ENCODE assay signal across 8 cellular contexts in genomic region chr6:28943223-28943556, GRCh38. TPM values are rescaled to one million over a fixed set of nuclear protein-coding genes. Genes with fewer than 3 reads are reported as not detected.
DNase-seq lines count a peak whose midpoint lies in the region; ATAC-seq and TF ChIP-seq lines count a peak whose summit lies in the region.

No MANE protein-coding gene starts in this region.

- no TSS peak for BruUV-seq in IMR-90 (replicated peaks; lab: Mats Ljungman, UMichigan)

- H2AK9ac ChIP-seq in IMR-90 (replicated peaks; ENCODE audit: low read depth, low read length, poor library complexity) = peak overlapping the region; percentile 70

- no peak for ATAC-seq in CD4-positive, CD25-positive, alpha-beta regulatory T cell (ENCODE audit: low read depth in 2 of 2)
- no peak for ATAC-seq in IMR-90 (ENCODE audit: low read depth)
- no peak for ATAC-seq in GM18511 (IDR thresholded peaks at IDR 0.05; ENCODE audit: unreplicated experiment)
- ATAC-seq in GM21515 (IDR thresholded peaks at IDR 0.05; ENCODE audit: unreplicated experiment) = no peak
- no peak for ATAC-seq in GM18502 (IDR thresholded peaks at IDR 0.05; ENCODE audit: poor library complexity, unreplicated experiment)

- H3K27me3 Mint-ChIP-seq in CD4-positive, CD25-positive, alpha-beta regulatory T cell = peaks cover 42% of the 10 kb centered on the region
- peaks cover 5% of the 10 kb centered on the region for H3K27me3 Mint-ChIP-seq in nephron (ENCODE audit: low read depth)

- no peak for TF ChIP-seq CTCF in IMR-90 (conservative IDR thresholded peaks at IDR 0.05; ENCODE audit: low read depth, low read length)
- TF ChIP-seq CTCF in brain microvascular endothelial cell (IDR thresholded peaks at IDR 0.05; ENCODE audit: low read depth, low read length, missing control alignments) = no peak
- TF ChIP-seq CTCF in nephron (IDR thresholded peaks at IDR 0.05; ENCODE audit: unreplicated experiment in 3 of 3) = no peak

- no peak overlapping the region; the same call in 1 of the 2 replicates for H3K14ac ChIP-seq in IMR-90 (replicated peaks; ENCODE audit: low read depth, low read length)

- H3K9me3 Mint-ChIP-seq in CD4-positive, CD25-positive, alpha-beta regulatory T cell = peaks cover 0 to 14% (median 5%) of the 10 kb centered on the region in 7 donors
- no peaks in the 10 kb centered on the region for H3K9me3 Mint-ChIP-seq in nephron

- no peak overlapping the region for H3K18ac ChIP-seq in IMR-90 (ENCODE audit: low read depth, low read length)

- no peak overlapping the region for H4K5ac ChIP-seq in IMR-90 (ENCODE audit: low read depth, low read length)

- WGBS in IMR-90 (ENCODE audit: extremely low coverage in 2 of 2, insufficient read length in 1 of 2), 2 experiments = 100% methylated on average over 1 of the region's 6 CpGs; no CpG with 5 or more reads in 1 of the 2 experiments

- 0 out of 2 replicates have a peak overlapping the region, but pooled peaks have one; percentile 24 for H2AK5ac ChIP-seq in IMR-90 (ENCODE audit: low read depth, low read length)

- no peak for DNase-seq in CD4-positive, CD25-positive, alpha-beta regulatory T cell
- DNase-seq in IMR-90 = no peak
- no peak for DNase-seq in brain microvascular endothelial cell
- DNase-seq in NCI-H2107 treated with DMSO at 0.1 percent for 48 hours (lab: John Stamatoyannopoulos, UW; ENCODE audit: unreplicated experiment) = no peak

- no peak overlapping the region for H3K9ac ChIP-seq in IMR-90 (ENCODE audit: low read depth, low read length)

- no peak overlapping the region for H3K27ac ChIP-seq in CD4-positive, CD25-positive, alpha-beta regulatory T cell (ENCODE audit: insufficient read depth, low read length, poor library complexity, severe bottlenecking)
- H3K27ac ChIP-seq in IMR-90 (ENCODE audit: insufficient read depth, low read length) (no peak overlapping the region), brain microvascular endothelial cell (no peak overlapping the region)

- H3K23ac ChIP-seq in IMR-90 (ENCODE audit: low read depth, low read length) = no peak overlapping the region

- no peaks in the 10 kb centered on the region for H3K27me3 ChIP-seq in CD4-positive, CD25-positive, alpha-beta regulatory T cell (ENCODE audit: control insufficient read depth, insufficient read depth, low read length)
- H3K27me3 ChIP-seq in IMR-90 (ENCODE audit: control insufficient read depth, insufficient read depth, low read length) (no peaks in the 10 kb centered on the region), brain microvascular endothelial cell (replicated peaks) (no peaks in the 10 kb centered on the region)

- in situ Hi-C loops in IMR-90 (cut with MboI; ENCODE audit: low sequenced_read_pairs) (no loop called here), brain microvascular endothelial cell (cut with HindIII; ENCODE audit: low pct_ligation_motif_present, low sequenced_read_pairs) (no loop called here)

- no peak for TF ChIP-seq POLR2A in IMR-90 (IDR thresholded peaks at IDR 0.05; ENCODE audit: low read depth, low read length)

- H2AFZ ChIP-seq in IMR-90 (replicated peaks; ENCODE audit: low read length, poor library complexity) = peak overlapping the region; percentile 96

- no peaks in the 10 kb centered on the region for H3K9me1 ChIP-seq in IMR-90 (ENCODE audit: insufficient read depth, low read length)

- H2BK120ac ChIP-seq in IMR-90 (ENCODE audit: low read depth, low read length) = no peak overlapping the region

- no peak overlapping the region for H2BK20ac ChIP-seq in IMR-90 (ENCODE audit: low read depth, low read length)

- H3K36me3 ChIP-seq in CD4-positive, CD25-positive, alpha-beta regulatory T cell (ENCODE audit: control insufficient read depth, insufficient read depth, low read length) = no peaks in the 10 kb centered on the region
- H3K36me3 ChIP-seq in IMR-90 (ENCODE audit: control insufficient read depth, insufficient read depth, low read length) (no peaks in the 10 kb centered on the region), brain microvascular endothelial cell (replicated peaks) (no peaks in the 10 kb centered on the region)

- TF ChIP-seq RAD21 in IMR-90 (IDR thresholded peaks at IDR 0.05; ENCODE audit: low read length) = no peak

- H3K4me1 Mint-ChIP-seq in CD4-positive, CD25-positive, alpha-beta regulatory T cell = peaks cover 29 to 57% (median 43%) of the 10 kb centered on the region in 4 donors
- H3K4me1 Mint-ChIP-seq in nephron = peaks cover 13% of the 10 kb centered on the region

- no peak overlapping the region for H3K56ac ChIP-seq in IMR-90 (ENCODE audit: extremely low read depth, insufficient read depth, low read length)

- H4K91ac ChIP-seq in IMR-90 (ENCODE audit: insufficient read depth, low read depth, low read length) = no peak overlapping the region

- dilution Hi-C loops in IMR-90 (cut with HindIII; ENCODE audit: low sequenced_read_pairs, unreplicated experiment) = no loop called here

- H4K8ac ChIP-seq in IMR-90 (ENCODE audit: low read depth in 2 of 2, low read length in 2 of 2) = no peak overlapping the region

- peaks cover 9% of the 10 kb centered on the region for H4K20me1 ChIP-seq in IMR-90 (ENCODE audit: insufficient read depth, low read length)

- no peak overlapping the region for H3K4ac ChIP-seq in IMR-90 (ENCODE audit: low read depth, low read length)

- H3K4me3 ChIP-seq in CD4-positive, CD25-positive, alpha-beta regulatory T cell (ENCODE audit: low read depth, low read length) = peak overlapping the region; percentile 86
- peak overlapping the region; percentile 59; the same call in 1 of the 2 replicates for H3K4me3 ChIP-seq in IMR-90 (ENCODE audit: insufficient read depth, low read depth, low read length)
- peak overlapping the region; percentile 78 for H3K4me3 ChIP-seq in brain microvascular endothelial cell (ENCODE audit: low read depth, low read length)

- no peaks in the 10 kb centered on the region for H3K9me3 ChIP-seq in CD4-positive, CD25-positive, alpha-beta regulatory T cell (ENCODE audit: control insufficient read depth in 2 of 2, low read length in 2 of 2)
- no peaks in the 10 kb centered on the region for H3K9me3 ChIP-seq in IMR-90 (ENCODE audit: control insufficient read depth, insufficient read depth, low read length)

- intact Hi-C loops in IMR-90 (cut with micrococcal nuclease) = loop anchor here (5.0 to 10.0 kb wide), 3 partner anchors 74 to 1468 kb away; partner anchors contain the start of gene ZNF184

- CTCF ChIA-PET in IMR-90 (lab: Yijun Ruan, JAX) = no interaction called here

- H3K4me3 Mint-ChIP-seq in CD4-positive, CD25-positive, alpha-beta regulatory T cell = peak overlapping the region; percentile 90 to 92 (median 92)
- H3K4me3 Mint-ChIP-seq in nephron = peak overlapping the region; percentile 81 to 96 (median 92)

- H2BK5ac ChIP-seq in IMR-90 (ENCODE audit: low read depth, low read length, poor library complexity, severe bottlenecking) = no peak overlapping the region

- H3K79me1 ChIP-seq in IMR-90 (ENCODE audit: low read depth in 1 of 2, low read length in 2 of 2) = no peaks in the 10 kb centered on the region

- peak overlapping the region; percentile 86 to 97 (median 94) for H3K27ac Mint-ChIP-seq in CD4-positive, CD25-positive, alpha-beta regulatory T cell
- H3K27ac Mint-ChIP-seq in nephron = no peak overlapping the region

- POLR2A ChIA-PET in IMR-90 (lab: Charles Lee; ENCODE audit: unreplicated experiment) = no interaction called here

- H3K4me1 ChIP-seq in CD4-positive, CD25-positive, alpha-beta regulatory T cell (ENCODE audit: control insufficient read depth, insufficient read depth, low read length, poor library complexity, severe bottlenecking) = peaks cover 33% of the 10 kb centered on the region
- no peaks in the 10 kb centered on the region; the same call in 1 of the 2 replicates for H3K4me1 ChIP-seq in IMR-90 (ENCODE audit: control insufficient read depth, insufficient read depth, low read length)

- H2BK15ac ChIP-seq in IMR-90 (ENCODE audit: low read depth, low read length) = no peak overlapping the region

- H3K4me2 ChIP-seq in IMR-90 (ENCODE audit: low read depth, low read length) = peak overlapping the region; percentile 61

- no peaks in the 10 kb centered on the region for H3K36me3 Mint-ChIP-seq in CD4-positive, CD25-positive, alpha-beta regulatory T cell
- no peaks in the 10 kb centered on the region for H3K36me3 Mint-ChIP-seq in nephron (ENCODE audit: low read depth)

TF ChIP-seq in IMR-90, 13 proteins besides CTCF, POLR2A, EP300 and RAD21 (continues in another document):
- no peak for TF ChIP-seq RFX5 (IDR thresholded peaks at IDR 0.05; ENCODE audit: low read depth, low read length)
- TF ChIP-seq MAZ (IDR thresholded peaks at IDR 0.05; ENCODE audit: borderline replicate concordance, low read depth, low read length) = no peak
- TF ChIP-seq SMC3 (IDR thresholded peaks at IDR 0.05; ENCODE audit: low read depth, low read length) = no peak
- no peak for TF ChIP-seq FOS (IDR thresholded peaks at IDR 0.05; ENCODE audit: low read depth, low read length)
- no peak for TF ChIP-seq BHLHE40 (IDR thresholded peaks at IDR 0.05; ENCODE audit: low read depth, low read length)
- no peak for TF ChIP-seq CHD1 (IDR thresholded peaks at IDR 0.05; ENCODE audit: low read depth, low read length)
- no peak for TF ChIP-seq NFE2L2 (IDR thresholded peaks at IDR 0.05; ENCODE audit: low read depth, low read length)
- TF ChIP-seq USF2 (IDR thresholded peaks at IDR 0.05; ENCODE audit: low read depth, low read length) = no peak
- TF ChIP-seq RCOR1 (IDR thresholded peaks at IDR 0.05; ENCODE audit: insufficient replicate concordance, low read length) = no peak
- no peak for TF ChIP-seq CEBPB (IDR thresholded peaks at IDR 0.05; ENCODE audit: low read depth, low read length)

RNA-seq across cellular contexts. Expression of gene TRIM27, which starts 19.4 kb away (rescaled TPM):
- 23.5 TPM for total RNA-seq in CD4-positive, CD25-positive, alpha-beta regulatory T cell
- 10 to 100 TPM; 46.2 to 76.4 (median 59.4) TPM for polyA plus RNA-seq in CD4-positive, CD25-positive, alpha-beta regulatory T cell
- 48.0 TPM in 2 replicates for total RNA-seq in IMR-90 (2012; rRNA removed)
- 43.5 and 44.4 TPM in 2 replicates for polyA plus RNA-seq in IMR-90 (2012; rRNA removed)
- 21.8 and 26.3 TPM in 2 replicates for polyA plus RNA-seq in IMR-90 (2012; cell fraction: cytosol; rRNA removed)
- 49.1 and 79.8 TPM in 2 replicates for polyA plus RNA-seq in IMR-90 (2012; cell fraction: nucleus; rRNA removed; ENCODE audit: low replicate concordance)

Comparison
In these comparisons a context has a peak if more than half of its experiments do, and no peak if none do; other contexts are left out.
1. H3K27ac Mint-ChIP-seq: peak in CD4-positive, CD25-positive, alpha-beta regulatory T cell (3 of 3); none in nephron (0 of 3).
2. Peak in every context shown above with its lines, with median percentiles within 50 percentile points of each other: H3K4me3 ChIP-seq.